Comparison of ENCODE assay signal across 18 cellular contexts in genomic region chr9:123487944-123488343, GRCh38.
"Had no signal": no experiment of that assay in that cellular context is flagged by ENCODE, and none has a peak within 500 bp of the region (broad histone marks: within the 10 kb centered on the region; RNA-seq: fewer than 3 reads in every experiment).

No MANE protein-coding gene starts in this region.

- H3K4me3 Mint-ChIP-seq: activated CD4-positive, alpha-beta T cell treated with anti-CD3 and anti-CD28 coated beads for 36 hours; activated CD8-positive, alpha-beta T cell treated with anti-CD3 and anti-CD28 coated beads for 36 hours; activated naive CD4-positive, alpha-beta T cell treated with anti-CD3 and anti-CD28 coated beads for 36 hours; activated T-cell treated with anti-CD3 and anti-CD28 coated beads, Interleukin-2, amount 50 U/mL, for 4 hours; stimulated activated memory B cell treated with anti-CD40 and anti-IgM and Interleukin-4, amounts not matched to agents 10 μg/mL and 1 μg/mL and 100 μg/mL, for 72 hours; WTC11 had no signal

- H3K9me3 Mint-ChIP-seq: activated CD8-positive, alpha-beta T cell treated with anti-CD3 and anti-CD28 coated beads for 36 hours; activated naive CD4-positive, alpha-beta T cell treated with anti-CD3 and anti-CD28 coated beads for 36 hours; activated T-cell treated with anti-CD3 and anti-CD28 coated beads, Interleukin-2, amount 50 U/mL, for 4 hours; stimulated activated memory B cell treated with anti-CD40 and anti-IgM and Interleukin-4, amounts not matched to agents 10 μg/mL and 1 μg/mL and 100 μg/mL, for 72 hours; WTC11 had no signal

- ATAC-seq: activated CD4-positive, alpha-beta T cell treated with anti-CD3 and anti-CD28 coated beads for 36 hours; activated CD8-positive, alpha-beta T cell treated with anti-CD3 and anti-CD28 coated beads for 36 hours; activated T-cell treated with anti-CD3 and anti-CD28 coated beads, Interleukin-2, amount 50 U/mL, for 4 hours; left lobe of liver; sciatic nerve; stimulated activated memory B cell treated with anti-CD40 and anti-IgM and Interleukin-4, amounts not matched to agents 10 μg/mL and 1 μg/mL and 100 μg/mL, for 72 hours; WTC11 had no signal

- H3K36me3 Mint-ChIP-seq: WTC11 had no signal

- H3K27me3 Mint-ChIP-seq: activated CD4-positive, alpha-beta T cell treated with anti-CD3 and anti-CD28 coated beads for 36 hours; activated CD8-positive, alpha-beta T cell treated with anti-CD3 and anti-CD28 coated beads for 36 hours; stimulated activated memory B cell treated with anti-CD40 and anti-IgM and Interleukin-4, amounts not matched to agents 10 μg/mL and 1 μg/mL and 100 μg/mL, for 72 hours had no signal

- H3K27ac Mint-ChIP-seq: activated CD4-positive, alpha-beta T cell treated with anti-CD3 and anti-CD28 coated beads for 36 hours; activated CD8-positive, alpha-beta T cell treated with anti-CD3 and anti-CD28 coated beads for 36 hours; activated naive CD4-positive, alpha-beta T cell treated with anti-CD3 and anti-CD28 coated beads for 36 hours; stimulated activated memory B cell treated with anti-CD40 and anti-IgM and Interleukin-4, amounts not matched to agents 10 μg/mL and 1 μg/mL and 100 μg/mL, for 72 hours; WTC11 had no signal

- H3K9me3 ChIP-seq: ovary, thoracic aorta had no signal

- DNase-seq: activated CD4-positive, alpha-beta T cell treated with anti-CD3 and anti-CD28 coated beads for 36 hours; activated CD8-positive, alpha-beta T cell treated with anti-CD3 and anti-CD28 coated beads for 36 hours; activated naive CD4-positive, alpha-beta T cell treated with anti-CD3 and anti-CD28 coated beads for 36 hours; activated T-cell treated with anti-CD3 and anti-CD28 coated beads, Interleukin-2, amount 50 U/mL, for 4 hours; brain microvascular endothelial cell; central memory CD4-positive, alpha-beta T cell; foreskin fibroblast; kidney; ovary; stimulated activated CD4-positive, alpha-beta T cell treated with anti-CD3 and anti-CD28 coated beads, Interleukin-4, amount 100 ng/mL, for 4 hours had no signal

- H3K27ac ChIP-seq: brain microvascular endothelial cell, epithelial cell of prostate, ovary, thoracic aorta had no signal

- H3K4me3 ChIP-seq: lung, ovary, thoracic aorta had no signal

- H3K36me3 ChIP-seq: brain microvascular endothelial cell, ovary, thoracic aorta had no signal

- H3K27me3 ChIP-seq: brain microvascular endothelial cell, dorsolateral prefrontal cortex, ovary had no signal

- H3K4me1 Mint-ChIP-seq: activated CD4-positive, alpha-beta T cell treated with anti-CD3 and anti-CD28 coated beads for 36 hours; stimulated activated memory B cell treated with anti-CD40 and anti-IgM and Interleukin-4, amounts not matched to agents 10 μg/mL and 1 μg/mL and 100 μg/mL, for 72 hours had no signal
